ENCODE assay signal across 1 cellular context in genomic region chr3:194396897-194397756, GRCh38.
TF ChIP-seq lines count a peak whose summit lies in the region.

No MANE protein-coding gene starts in this region.

TF ChIP-seq in SK-N-SH treated with all-trans-retinoic acid at 6 μM for 48 hours, 23 proteins besides CTCF, POLR2A, EP300 and RAD21:
- TF ChIP-seq PATZ1 (CRISPR knock-in tag; IDR thresholded peaks at IDR 0.05; ENCODE audit: borderline replicate concordance): no peak
- no peak for TF ChIP-seq RARB (CRISPR knock-in tag; IDR thresholded peaks at IDR 0.05)
- TF ChIP-seq TCF4 (CRISPR knock-in tag; IDR thresholded peaks at IDR 0.05; ENCODE audit: borderline replicate concordance): no peak
TF ChIP-seq in SK-N-SH treated with all-trans-retinoic acid at 6 μM for 48 hours: peak in this region for 0.
